In genomic region chrX:114073926-114074325, GRCh38 we compare ENCODE assay signal across 23 cellular contexts.
"Had no signal": no experiment of that assay in that cellular context is flagged by ENCODE, and none has a peak within 500 bp of the region (broad histone marks: within the 10 kb centered on the region; RNA-seq: fewer than 3 reads in every experiment).

No MANE protein-coding gene starts in this region.

- H3K4me3 Mint-ChIP-seq: activated CD4-positive, alpha-beta memory T cell treated with anti-CD3 and anti-CD28 coated beads for 36 hours; activated naive CD8-positive, alpha-beta T cell treated with anti-CD3 and anti-CD28 coated beads, Interleukin-2, amount 50 U/mL, for 24 hours; stimulated activated naive B cell treated with anti-CD40 and anti-IgM and Interleukin-4, amounts not matched to agents 10 μg/mL and 1 μg/mL and 100 μg/mL, for 72 hours had no signal

- H3K9me3 Mint-ChIP-seq: activated CD4-positive, alpha-beta memory T cell treated with anti-CD3 and anti-CD28 coated beads for 36 hours; stimulated activated naive B cell treated with anti-CD40 and anti-IgM and Interleukin-4, amounts not matched to agents 10 μg/mL and 1 μg/mL and 100 μg/mL, for 72 hours had no signal

- H3K4me1 ChIP-seq: body of pancreas, heart left ventricle, lower lobe of right lung, transverse colon, uterus had no signal

- H3K36me3 ChIP-seq: cardiac muscle cell, heart left ventricle, lower lobe of right lung, transverse colon, uterus had no signal

- H3K27me3 ChIP-seq: body of pancreas, cardiac muscle cell, transverse colon, uterus had no signal

- H3K9me3 ChIP-seq: body of pancreas, heart left ventricle, lower lobe of right lung, mucosa of descending colon, transverse colon, uterus had no signal

- H3K27ac Mint-ChIP-seq: activated CD4-positive, alpha-beta memory T cell treated with anti-CD3 and anti-CD28 coated beads for 36 hours; activated naive CD8-positive, alpha-beta T cell treated with anti-CD3 and anti-CD28 coated beads, Interleukin-2, amount 50 U/mL, for 24 hours; stimulated activated naive B cell treated with anti-CD40 and anti-IgM and Interleukin-4, amounts not matched to agents 10 μg/mL and 1 μg/mL and 100 μg/mL, for 72 hours had no signal

- H3K27ac ChIP-seq: body of pancreas, cardiac muscle cell, epithelial cell of prostate, heart left ventricle, lower lobe of right lung, transverse colon, uterus had no signal

- H3K4me3 ChIP-seq: body of pancreas, cardiac muscle cell, heart left ventricle, lower lobe of right lung, mucosa of descending colon, transverse colon, uterus had no signal

- H3K36me3 Mint-ChIP-seq: activated CD4-positive, alpha-beta memory T cell treated with anti-CD3 and anti-CD28 coated beads for 36 hours; stimulated activated naive B cell treated with anti-CD40 and anti-IgM and Interleukin-4, amounts not matched to agents 10 μg/mL and 1 μg/mL and 100 μg/mL, for 72 hours had no signal

- H3K27me3 Mint-ChIP-seq: activated CD4-positive, alpha-beta memory T cell treated with anti-CD3 and anti-CD28 coated beads for 36 hours; activated naive CD8-positive, alpha-beta T cell treated with anti-CD3 and anti-CD28 coated beads, Interleukin-2, amount 50 U/mL, for 24 hours; stimulated activated naive B cell treated with anti-CD40 and anti-IgM and Interleukin-4, amounts not matched to agents 10 μg/mL and 1 μg/mL and 100 μg/mL, for 72 hours had no signal

- ATAC-seq: activated naive CD8-positive, alpha-beta T cell treated with anti-CD3 and anti-CD28 coated beads, Interleukin-2, amount 50 U/mL, for 24 hours; body of pancreas; heart left ventricle; left lobe of liver; lower lobe of right lung; mucosa of descending colon; sciatic nerve; stimulated activated naive B cell treated with anti-CD40 and anti-IgM and Interleukin-4, amounts not matched to agents 10 μg/mL and 1 μg/mL and 100 μg/mL, for 72 hours had no signal

- DNase-seq: activated CD4-positive, alpha-beta memory T cell treated with anti-CD3 and anti-CD28 coated beads for 36 hours; activated CD4-positive, alpha-beta T cell treated with anti-CD3 and anti-CD28 coated beads for 48 hours; activated gamma-delta T cell; activated naive CD4-positive, alpha-beta T cell treated with anti-CD3 and anti-CD28 coated beads, Interleukin-2, amount 50 U/mL, for 16 hours; activated naive CD8-positive, alpha-beta T cell treated with anti-CD3 and anti-CD28 coated beads, Interleukin-2, amount 50 U/mL, for 24 hours; body of pancreas; cortex of kidney; heart left ventricle; kidney; lower lobe of right lung; mesendoderm; mucosa of descending colon; posterior cingulate gyrus; stimulated activated CD4-positive, alpha-beta T cell treated with anti-CD3 and anti-CD28 coated beads, Interleukin-2, amount 100 ng/mL, for 48 hours; stimulated activated CD8-positive, alpha-beta memory T cell treated with anti-CD3 and anti-CD28 coated beads, Interleukin-4, amount 100 ng/mL, for 48 hours; stimulated activated naive B cell treated with anti-CD40 and anti-IgM and Interleukin-4, amounts not matched to agents 10 μg/mL and 1 μg/mL and 100 μg/mL, for 72 hours; T1000; transverse colon; uterus had no signal

- H3K4me1 Mint-ChIP-seq: activated naive CD8-positive, alpha-beta T cell treated with anti-CD3 and anti-CD28 coated beads, Interleukin-2, amount 50 U/mL, for 24 hours had no signal
